Comparison of ENCODE assay signal across 9 cellular contexts in the genomic region with DNA sequence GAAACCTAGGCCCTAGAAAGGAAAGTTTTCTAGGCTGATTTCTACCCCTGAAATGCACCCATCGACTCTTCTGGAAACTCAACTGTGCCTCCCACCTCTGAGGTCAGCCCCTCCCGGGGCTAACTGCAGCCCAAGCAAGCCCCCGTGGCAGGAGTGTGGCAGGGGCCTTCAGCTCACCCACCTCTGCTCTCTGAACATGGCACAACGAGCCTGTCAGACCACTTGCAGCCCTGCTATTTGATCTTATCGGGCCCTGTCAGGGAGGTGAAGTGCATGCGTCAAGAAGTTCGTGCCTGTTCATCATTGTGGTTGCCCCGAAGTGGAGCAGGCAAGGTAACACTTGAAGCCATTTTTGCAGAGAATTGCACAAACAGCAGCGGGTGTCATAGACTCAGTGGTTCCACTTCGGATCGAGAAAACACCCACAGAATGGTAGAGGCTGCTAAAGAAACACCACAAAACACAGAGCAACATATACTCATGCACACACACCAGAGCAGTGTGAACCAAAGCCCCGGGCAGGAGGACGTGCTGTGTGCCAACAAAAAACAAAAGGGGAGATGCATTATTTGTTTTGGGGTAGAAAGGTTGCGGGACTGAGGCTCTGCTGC.
DNase-seq lines count a peak whose midpoint lies in the region; ATAC-seq and TF ChIP-seq lines count a peak whose summit lies in the region.
"Had no signal": no experiment of that assay in that cellular context is flagged by ENCODE, and none has a peak within 500 bp of the region (broad histone marks: within the 10 kb centered on the region; RNA-seq: fewer than 3 reads in every experiment).

No MANE protein-coding gene starts in this region.

- in situ Hi-C loops in GM13976 (cut with MboI; ENCODE audit: low sequenced_read_pairs, unreplicated experiment) = no loop called here

- H3K9me3 Mint-ChIP-seq in CD4-positive, alpha-beta T cell = no peaks in the 10 kb centered on the region
- H3K9me3 Mint-ChIP-seq in activated naive CD8-positive, alpha-beta T cell treated with anti-CD3 and anti-CD28 coated beads, Interleukin-2, amount 10 ng/mL, durations not matched to agents 7 days and 5 days = peaks cover 2% of the 10 kb centered on the region

- TF ChIP-seq CTCF in CD4-positive, alpha-beta T cell (IDR thresholded peaks at IDR 0.05) = no peak
- TF ChIP-seq CTCF in GM13976 (IDR thresholded peaks at IDR 0.05; ENCODE audit: borderline replicate concordance, control extremely low read depth, extremely low read depth, insufficient read depth, missing control alignments) = no peak

- H3K27me3 ChIP-seq in CD4-positive, alpha-beta T cell (ENCODE audit: control insufficient read depth, insufficient read depth, low read length) = no peaks in the 10 kb centered on the region

- no peaks in the 10 kb centered on the region for H3K9me3 ChIP-seq in CD4-positive, alpha-beta T cell (ENCODE audit: control insufficient read depth, low read length)

- DNase-seq in CD4-positive, alpha-beta T cell = peak; percentile 63 to 90 (median 70)
- DNase-seq in activated CD4-positive, alpha-beta T cell treated with anti-CD3 and anti-CD28 coated beads, Interleukin-2, amount 50 U/mL, for 1 hour = peak; percentile 74
- DNase-seq in activated naive CD8-positive, alpha-beta T cell treated with anti-CD3 and anti-CD28 coated beads, Interleukin-2, amount 10 ng/mL, durations not matched to agents 7 days and 5 days = peak; percentile 76
- DNase-seq in stimulated activated CD4-positive, alpha-beta T cell treated with anti-CD3 and anti-CD28 coated beads, Interleukin-4, amount 100 ng/mL, for 1 hour = peak; percentile 63
- DNase-seq in HPDE6-E6E7 (ENCODE audit: extremely low spot score) (no peak), GM13976 (ENCODE audit: low spot score) (no peak), cortex of kidney (lab: John Stamatoyannopoulos, UW) (no peak)
- DNase-seq: NCI-H1417 had no signal

- H3K27ac Mint-ChIP-seq in CD4-positive, alpha-beta T cell = peak overlapping the region; percentile 93
- peak overlapping the region; percentile 98 for H3K27ac Mint-ChIP-seq in activated naive CD8-positive, alpha-beta T cell treated with anti-CD3 and anti-CD28 coated beads, Interleukin-2, amount 10 ng/mL, durations not matched to agents 7 days and 5 days

- H3K4me3 Mint-ChIP-seq in CD4-positive, alpha-beta T cell = peak overlapping the region; percentile 47
- H3K4me3 Mint-ChIP-seq in activated naive CD8-positive, alpha-beta T cell treated with anti-CD3 and anti-CD28 coated beads, Interleukin-2, amount 10 ng/mL, durations not matched to agents 7 days and 5 days = peak overlapping the region; percentile 84

- CTCF ChIA-PET in CD4-positive, alpha-beta T cell (lab: Charles Lee) = interaction anchor here (1.0 to 5.5 kb wide), 11 partner anchors 16 to 187 kb away, joined by 3 to 37 read pairs (median 8); no protein-coding TSS in a partner anchor

- H3K27ac ChIP-seq in CD4-positive, alpha-beta T cell (ENCODE audit: low read depth, low read length) = peak overlapping the region; percentile 89

- H3K4me1 Mint-ChIP-seq in CD4-positive, alpha-beta T cell (ENCODE audit: low read depth) = peaks cover 84% of the 10 kb centered on the region
- H3K4me1 Mint-ChIP-seq in activated naive CD8-positive, alpha-beta T cell treated with anti-CD3 and anti-CD28 coated beads, Interleukin-2, amount 10 ng/mL, durations not matched to agents 7 days and 5 days = peaks cover 79% of the 10 kb centered on the region

- intact Hi-C loops in CD4-positive, alpha-beta T cell (cut with DNase I, micrococcal nuclease) = loop anchor here (1.0 to 5.0 kb wide), 10 partner anchors 16 to 201 kb away; no protein-coding TSS in a partner anchor

- peak; percentile 78 for ATAC-seq in CD4-positive, alpha-beta T cell (ENCODE audit: poor library complexity)
- peak; percentile 77 for ATAC-seq in activated naive CD8-positive, alpha-beta T cell treated with anti-CD3 and anti-CD28 coated beads, Interleukin-2, amount 10 ng/mL, durations not matched to agents 7 days and 5 days (ENCODE audit: low read depth)
- no peak for ATAC-seq in GM18870 (IDR thresholded peaks at IDR 0.05; ENCODE audit: unreplicated experiment)

- POLR2A ChIA-PET in CD4-positive, alpha-beta T cell (lab: Charles Lee) = interaction anchor here (0.6 to 7.8 kb wide), 29 partner anchors 15 to 305 kb away, joined by 3 to 98 read pairs (median 6); no protein-coding TSS in a partner anchor
- POLR2A ChIA-PET in activated naive CD8-positive, alpha-beta T cell treated with anti-CD3 and anti-CD28 coated beads, Interleukin-2, amount 10 ng/mL, durations not matched to agents 7 days and 5 days (lab: Charles Lee) = interaction anchor here (0.8 to 6.0 kb wide), 23 partner anchors 10 to 305 kb away, joined by 3 to 66 read pairs (median 8); no protein-coding TSS in a partner anchor

- H3K36me3 Mint-ChIP-seq in CD4-positive, alpha-beta T cell (ENCODE audit: low read depth) = no peaks in the 10 kb centered on the region
- H3K36me3 Mint-ChIP-seq in activated naive CD8-positive, alpha-beta T cell treated with anti-CD3 and anti-CD28 coated beads, Interleukin-2, amount 10 ng/mL, durations not matched to agents 7 days and 5 days = peaks cover 2% of the 10 kb centered on the region

- H3K27me3 Mint-ChIP-seq in CD4-positive, alpha-beta T cell = no peaks in the 10 kb centered on the region
- no peaks in the 10 kb centered on the region for H3K27me3 Mint-ChIP-seq in activated naive CD8-positive, alpha-beta T cell treated with anti-CD3 and anti-CD28 coated beads, Interleukin-2, amount 10 ng/mL, durations not matched to agents 7 days and 5 days

Comparison
In these comparisons a context has a peak if more than half of its experiments do, and no peak if none do; other contexts are left out.
1. DNase-seq: peak in CD4-positive, alpha-beta T cell (10 of 10), activated CD4-positive, alpha-beta T cell treated with anti-CD3 and anti-CD28 coated beads, Interleukin-2, amount 50 U/mL, for 1 hour (single experiment), activated naive CD8-positive, alpha-beta T cell treated with anti-CD3 and anti-CD28 coated beads, Interleukin-2, amount 10 ng/mL, durations not matched to agents 7 days and 5 days (single experiment) and stimulated activated CD4-positive, alpha-beta T cell treated with anti-CD3 and anti-CD28 coated beads, Interleukin-4, amount 100 ng/mL, for 1 hour (single experiment); none in HPDE6-E6E7 (single experiment), GM13976 (single experiment) and cortex of kidney (single experiment).